In genomic region chr7:80210400-80210799, GRCh38 we compare ENCODE assay signal across 15 cellular contexts.
DNase-seq lines count a peak whose midpoint lies in the region; ATAC-seq and TF ChIP-seq lines count a peak whose summit lies in the region.
"Had no signal": no experiment of that assay in that cellular context is flagged by ENCODE, and none has a peak within 500 bp of the region (broad histone marks: within the 10 kb centered on the region; RNA-seq: fewer than 3 reads in every experiment).

No MANE protein-coding gene starts in this region.

- WGBS in SK-N-SH (ENCODE audit: low lambda C conversion rate), result 82% methylated on average over 3 of the region's 3 CpGs

- no peak overlapping the region for H3K4me2 ChIP-seq in SK-N-SH

- no peak overlapping the region for H2AFZ ChIP-seq in SK-N-SH (ENCODE audit: low read depth)
- H2AFZ ChIP-seq: parathyroid adenoma had no signal

- TF ChIP-seq CTCF in progenitor cell of endocrine pancreas (IDR thresholded peaks at IDR 0.05; ENCODE audit: unreplicated experiment), result no peak
- TF ChIP-seq CTCF in SK-N-SH (IDR thresholded peaks at IDR 0.05), result no peak

- no peaks in the 10 kb centered on the region for H3K27me3 Mint-ChIP-seq in progenitor cell of endocrine pancreas

- POLR2A ChIA-PET in SK-N-SH (lab: Yijun Ruan, JAX), result interaction anchor here (0.7 kb wide), 1 partner anchor 12 kb away, joined by 4 read pairs; no protein-coding TSS in a partner anchor

- H3K9me3 Mint-ChIP-seq in progenitor cell of endocrine pancreas (ENCODE audit: low read depth), result no peaks in the 10 kb centered on the region

- no peak overlapping the region for H3K4me3 Mint-ChIP-seq in progenitor cell of endocrine pancreas (ENCODE audit: low read depth)

- TF ChIP-seq RAD21 in SK-N-SH (IDR thresholded peaks at IDR 0.05; ENCODE audit: low read length), result no peak

- no peaks in the 10 kb centered on the region; the same call in 1 of the 2 replicates for H4K20me1 ChIP-seq in SK-N-SH (ENCODE audit: insufficient read depth)

- H3K79me2 ChIP-seq in SK-N-SH (ENCODE audit: insufficient read depth), result no peaks in the 10 kb centered on the region
- H3K79me2 ChIP-seq: parathyroid adenoma had no signal

- 0 out of 2 replicates have a peak, but pooled peaks cover 1% of the 10 kb centered on the region for H3K9me3 ChIP-seq in SK-N-SH

- TF ChIP-seq EP300 in SK-N-SH (IDR thresholded peaks at IDR 0.05; ENCODE audit: borderline replicate concordance in 1 of 2, low read depth in 1 of 2, low read length in 1 of 2), result no peak

- H3K9ac ChIP-seq in SK-N-SH, result no peak overlapping the region
- H3K9ac ChIP-seq: parathyroid adenoma had no signal

- H3K27me3 ChIP-seq in SK-N-SH (ENCODE audit: insufficient read depth), result no peaks in the 10 kb centered on the region

- no peaks in the 10 kb centered on the region for H3K9me2 ChIP-seq in SK-N-SH

- no peak overlapping the region for H3K4me3 ChIP-seq in SK-N-SH (ENCODE audit: low read depth in 2 of 2, low read length in 1 of 2)

- H3F3A ChIP-seq in SK-N-SH (replicated peaks; ENCODE audit: insufficient read depth), result peaks cover 1% of the 10 kb centered on the region

- H3K36me3 Mint-ChIP-seq in progenitor cell of endocrine pancreas (ENCODE audit: insufficient read depth), result peaks cover 21% of the 10 kb centered on the region

- H3K27ac ChIP-seq in SK-N-SH (ENCODE audit: low read depth in 2 of 2, low read length in 1 of 2), result no peak overlapping the region
- H3K27ac ChIP-seq: parathyroid adenoma had no signal

- CTCF ChIA-PET in SK-N-SH (lab: Yijun Ruan, JAX), result no interaction called here

- H3K4me1 ChIP-seq in SK-N-SH (ENCODE audit: control insufficient read depth in 1 of 2, insufficient read depth in 2 of 2, low read depth in 1 of 2, low read length in 1 of 2), result peaks cover 0 to 5% of the 10 kb centered on the region in 2 experiments; a peak in 1 of 4 replicates
- H3K4me1 ChIP-seq: parathyroid adenoma had no signal

- DNase-seq in NCI-H1417 (lab: John Stamatoyannopoulos, UW) (peak in 2 of 3 experiments; percentile 58 to 77), NCI-H1417 treated with DMSO at 0.1 percent for 48 hours (lab: John Stamatoyannopoulos, UW) (no peak), NCI-H526 treated with DMSO at 0.1 percent for 48 hours (lab: John Stamatoyannopoulos, UW) (peak; percentile 67), fibroblast of peridontal ligament (ENCODE audit: extremely low read depth) (peak; percentile 43), progenitor cell of endocrine pancreas (ENCODE audit: low spot score, unreplicated experiment) (no peak), SIG-M5 (lab: John Stamatoyannopoulos, UW) (no peak), SK-N-SH (no peak)
- DNase-seq: activated CD4-positive, alpha-beta T cell treated with anti-CD3 and anti-CD28 coated beads, Interleukin-2, amount 50 U/mL, for 4 hours; C1 segment of cervical spinal cord; hypothalamus; NCI-H446; PC-3; stimulated activated naive CD4-positive, alpha-beta T cell had no signal

- peak overlapping the region; percentile 25 for H3K27ac Mint-ChIP-seq in progenitor cell of endocrine pancreas

- ATAC-seq in GM18511 (IDR thresholded peaks at IDR 0.05; ENCODE audit: unreplicated experiment), result no peak
- ATAC-seq: PC-3 had no signal

- H3K4me1 Mint-ChIP-seq in progenitor cell of endocrine pancreas (ENCODE audit: low read depth), result peaks cover 17% of the 10 kb centered on the region

- peaks cover 93 to 94% of the 10 kb centered on the region in 2 experiments for H3K36me3 ChIP-seq in SK-N-SH (replicated peaks in 1 of 2; ENCODE audit: control insufficient read depth in 1 of 2, insufficient read depth in 2 of 2, low read length in 1 of 2)

TF ChIP-seq in SK-N-SH, 30 proteins besides CTCF, POLR2A, EP300 and RAD21:
- no peak for TF ChIP-seq PBX3 (IDR thresholded peaks at IDR 0.05)
- no peak for TF ChIP-seq IRF3 (IDR thresholded peaks at IDR 0.05; ENCODE audit: low read depth, low read length)
- no peak for TF ChIP-seq RXRA (IDR thresholded peaks at IDR 0.05; ENCODE audit: borderline replicate concordance, low read depth)
- TF ChIP-seq USF2 (IDR thresholded peaks at IDR 0.05; ENCODE audit: borderline replicate concordance, low read depth, low read length), result no peak
- TF ChIP-seq FOXJ3 (CRISPR knock-in tag; IDR thresholded peaks at IDR 0.05), result no peak
- TF ChIP-seq FOXM1 (IDR thresholded peaks at IDR 0.05; ENCODE audit: low read depth), result no peak
- no peak for TF ChIP-seq TEAD4 (IDR thresholded peaks at IDR 0.05; ENCODE audit: borderline replicate concordance, insufficient read depth)
- TF ChIP-seq YY1 (IDR thresholded peaks at IDR 0.05; ENCODE audit: low read depth), result no peak
- TF ChIP-seq POLR2AphosphoS5 (IDR thresholded peaks at IDR 0.05; ENCODE audit: low read depth, low read length), result no peak
- TF ChIP-seq FOSL2 (IDR thresholded peaks at IDR 0.05; ENCODE audit: borderline replicate concordance, low read depth), result no peak

Comparison
In these comparisons a context has a peak if more than half of its experiments do, and no peak if none do; other contexts are left out.
1. DNase-seq: peak in NCI-H1417 (2 of 3), NCI-H526 treated with DMSO at 0.1 percent for 48 hours (single experiment) and fibroblast of peridontal ligament (single experiment); none in NCI-H1417 treated with DMSO at 0.1 percent for 48 hours (single experiment), progenitor cell of endocrine pancreas (single experiment), SIG-M5 (single experiment) and SK-N-SH (single experiment).